Comparison of ENCODE assay signal across 17 cellular contexts in the genomic region with DNA sequence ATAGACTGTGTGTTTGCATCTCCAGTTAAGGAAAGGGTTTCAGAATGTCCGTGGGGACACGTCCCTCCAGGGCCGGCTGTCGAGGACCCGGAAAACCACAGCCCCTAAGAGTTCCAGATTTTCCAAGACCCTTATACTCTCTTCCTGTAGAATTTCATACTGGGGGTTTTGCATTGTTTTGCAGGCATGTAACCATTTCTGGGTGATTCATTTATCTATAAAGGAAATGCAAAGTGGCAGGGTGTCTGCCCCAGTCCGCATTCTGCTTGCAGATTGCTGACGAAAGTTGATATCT. TPM values are rescaled to one million over a fixed set of nuclear protein-coding genes. Genes with fewer than 3 reads are reported as not detected.
DNase-seq lines count a peak whose midpoint lies in the region; ATAC-seq and TF ChIP-seq lines count a peak whose summit lies in the region.
"Had no signal": no experiment of that assay in that cellular context is flagged by ENCODE, and none has a peak within 500 bp of the region (broad histone marks: within the 10 kb centered on the region; RNA-seq: fewer than 3 reads in every experiment).

No MANE protein-coding gene starts in this region.

- H3K27me3 Mint-ChIP-seq in endothelial cell (ENCODE audit: unreplicated experiment), result peaks cover 38% of the 10 kb centered on the region
- peaks cover 80% of the 10 kb centered on the region for H3K27me3 Mint-ChIP-seq in nephron progenitor cell (ENCODE audit: low read depth, poor library complexity)

- peak; percentile 31 for DNase-seq in NCI-H526 treated with DMSO at 0.1 percent for 48 hours (lab: John Stamatoyannopoulos, UW)
- no peak for DNase-seq in NCI-H526 (lab: John Stamatoyannopoulos, UW)
- DNase-seq in NB4 (ENCODE audit: low read depth), result peak; percentile 21
- DNase-seq in endothelial cell (ENCODE audit: low spot score), result no peak
- no peak for DNase-seq in nephron progenitor cell
- no peak for DNase-seq in spleen
- DNase-seq: activated CD4-positive, alpha-beta T cell treated with anti-CD3 and anti-CD28 coated beads for 1 hour; gastrocnemius medialis; NCI-H1048; PC-3; small intestine; SW 1271 had no signal

- H3K4me1 Mint-ChIP-seq in endothelial cell (ENCODE audit: unreplicated experiment) (peaks cover 31% of the 10 kb centered on the region), nephron progenitor cell (peaks cover 48% of the 10 kb centered on the region)

- TF ChIP-seq POLR2A in NB4 (IDR thresholded peaks at IDR 0.05; ENCODE audit: extremely low read depth, insufficient read length) (no peak), spleen (IDR thresholded peaks at IDR 0.05) (no peak)

- H3K4me3 Mint-ChIP-seq in endothelial cell (ENCODE audit: unreplicated experiment) (peak overlapping the region; percentile 83), nephron progenitor cell (peak overlapping the region; percentile 83)

- no peaks in the 10 kb centered on the region for H3K9me3 ChIP-seq in spleen
- H3K9me3 ChIP-seq: gastrocnemius medialis, left lung, thoracic aorta had no signal

- TF ChIP-seq CTCF in NB4 (IDR thresholded peaks at IDR 0.05; ENCODE audit: low read depth, low read length), result no peak
- no peak for TF ChIP-seq CTCF in endothelial cell (IDR thresholded peaks at IDR 0.05; ENCODE audit: unreplicated experiment)
- no peak for TF ChIP-seq CTCF in nephron progenitor cell (IDR thresholded peaks at IDR 0.05)
- no peak for TF ChIP-seq CTCF in spleen (IDR thresholded peaks at IDR 0.05 in 8 of 11, conservative IDR thresholded peaks at IDR 0.05 in 3 of 11)

- peaks cover under 1% of the 10 kb centered on the region for H3K36me3 Mint-ChIP-seq in endothelial cell (ENCODE audit: low read depth, unreplicated experiment)
- peaks cover 12% of the 10 kb centered on the region for H3K36me3 Mint-ChIP-seq in nephron progenitor cell (ENCODE audit: low read depth)

- H3K27ac ChIP-seq in spleen, result no peak overlapping the region
- H3K27ac ChIP-seq: gastrocnemius medialis, left lung had no signal

- peaks cover 21 to 57% (median 50%) of the 10 kb centered on the region in 6 donors for H3K4me1 ChIP-seq in spleen

- ATAC-seq in GM21825 (IDR thresholded peaks at IDR 0.05; ENCODE audit: unreplicated experiment) (no peak), GM21717 (IDR thresholded peaks at IDR 0.05; ENCODE audit: unreplicated experiment) (no peak)
- ATAC-seq: gastrocnemius medialis, left lung, PC-3 had no signal

- H3K9me3 Mint-ChIP-seq in endothelial cell (ENCODE audit: unreplicated experiment), result no peaks in the 10 kb centered on the region
- H3K9me3 Mint-ChIP-seq in nephron progenitor cell, result no peaks in the 10 kb centered on the region

- H3K4me3 ChIP-seq in NB4 (ENCODE audit: low read depth, low read length) (no peak overlapping the region), spleen (no peak overlapping the region)
- H3K4me3 ChIP-seq: left lung, thoracic aorta had no signal

- H3K27me3 ChIP-seq in spleen (replicated peaks in 1 of 7), result peaks cover 6 to 79% (median 73%) of the 10 kb centered on the region in 7 donors

- intact Hi-C loops in spleen (cut with DNase I; ENCODE audit: low total_unique reads), result loop anchor here (5.0 kb wide), 1 partner anchor 941 kb away; no protein-coding TSS in a partner anchor

- WGBS in spleen, 5 donors, result 8 to 16% (median 8%) methylated on average over 7 of the region's 7 CpGs

- H3K27ac Mint-ChIP-seq in endothelial cell (ENCODE audit: unreplicated experiment), result no peak overlapping the region
- H3K27ac Mint-ChIP-seq in nephron progenitor cell, result no peak overlapping the region

- peaks cover 5 to 19% (median 9%) of the 10 kb centered on the region in 6 donors for H3K36me3 ChIP-seq in spleen

RNA-seq across cellular contexts. Expression of a gene that starts 8.5 kb away (rescaled TPM):
- total RNA-seq in endothelial cell (ENCODE audit: unreplicated experiment) (0.31 TPM), spleen (not detected)
- polyA plus RNA-seq in spleen, result not detected
- total RNA-seq: cardiac septum, left lung, PC-3, thoracic aorta had no signal
- polyA plus RNA-seq: small intestine had no signal

RNA-seq across cellular contexts. Expression of a gene that starts 52.2 kb away (rescaled TPM):
- 21.1 TPM for total RNA-seq in endothelial cell (ENCODE audit: unreplicated experiment)
- total RNA-seq in spleen, result 10 to 100 TPM; 14.6 to 24.9 (median 22.5) TPM
- polyA plus RNA-seq in spleen, result 10 to 100 TPM in 2 of 3 donors, 1 to 10 TPM in 1; 8.4 to 12.3 (median 10.1) TPM

Comparison
In these comparisons a context has a peak if more than half of its experiments do, and no peak if none do; other contexts are left out.
1. DNase-seq: peak in NCI-H526 treated with DMSO at 0.1 percent for 48 hours (single experiment) and NB4 (single experiment); none in NCI-H526 (0 of 2), endothelial cell (single experiment), nephron progenitor cell (single experiment) and spleen (single experiment).